ENCODE assay signal across 2 cellular contexts in genomic region chr2:132009177-132009873, GRCh38.
TF ChIP-seq lines count a peak whose summit lies in the region.

No MANE protein-coding gene starts in this region.

TF ChIP-seq in SK-N-SH, 30 proteins besides CTCF, POLR2A, EP300 and RAD21 (continued from another document):
- TF ChIP-seq REST (IDR thresholded peaks at IDR 0.05; ENCODE audit: low read depth, low read length) (no peak), NRF1 (IDR thresholded peaks at IDR 0.05; ENCODE audit: low read depth, low read length) (no peak), PBX3 (IDR thresholded peaks at IDR 0.05) (no peak), ZBTB33 (IDR thresholded peaks at IDR 0.05; ENCODE audit: borderline replicate concordance, low read depth) (no peak), GABPA (IDR thresholded peaks at IDR 0.05; ENCODE audit: low read depth) (no peak), FOXJ3 (CRISPR knock-in tag; IDR thresholded peaks at IDR 0.05) (no peak), TCF12 (IDR thresholded peaks at IDR 0.05) (no peak)
TF ChIP-seq in SK-N-SH: peak in this region for 0.

TF ChIP-seq in SK-N-SH treated with all-trans-retinoic acid at 6 μM for 48 hours, 23 proteins besides CTCF, POLR2A, EP300 and RAD21 (continued from another document):
- TF ChIP-seq TSHZ2 (CRISPR knock-in tag; IDR thresholded peaks at IDR 0.05): no peak
- no peak for TF ChIP-seq SNAI2 (CRISPR knock-in tag; IDR thresholded peaks at IDR 0.05)
- no peak for TF ChIP-seq ZFP30 (CRISPR knock-in tag; IDR thresholded peaks at IDR 0.05)
- TF ChIP-seq OSR1 (CRISPR knock-in tag; IDR thresholded peaks at IDR 0.05): no peak
